13 cellular contexts compared by ENCODE assay signal in the genomic region with DNA sequence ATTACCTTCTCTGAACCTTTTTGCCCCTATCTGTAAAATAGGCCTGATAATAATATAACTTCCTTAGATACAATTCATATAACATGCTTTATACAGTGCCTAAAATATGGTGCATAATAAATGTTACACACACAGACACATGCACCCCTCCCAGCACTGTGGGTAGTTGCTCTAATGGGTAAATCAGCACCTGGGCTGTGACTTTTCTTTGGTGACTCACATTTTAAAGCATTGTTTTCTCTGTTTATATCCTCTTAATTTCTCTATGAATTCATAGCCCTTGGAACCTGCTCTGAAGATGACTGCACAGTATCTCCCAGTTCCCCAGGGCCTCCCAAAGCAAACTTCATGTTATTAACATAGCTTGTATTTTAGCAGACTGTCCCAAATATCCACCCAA.
"Had no signal": no experiment of that assay in that cellular context is flagged by ENCODE, and none has a peak within 500 bp of the region (broad histone marks: within the 10 kb centered on the region; RNA-seq: fewer than 3 reads in every experiment).

No MANE protein-coding gene starts in this region.

- H3K27ac ChIP-seq: ascending aorta, esophagus squamous epithelium, sigmoid colon had no signal

- H3K27me3 ChIP-seq: ascending aorta, esophagus squamous epithelium, sigmoid colon had no signal

- ATAC-seq: activated CD8-positive, alpha-beta memory T cell treated with anti-CD3 and anti-CD28 coated beads, Interleukin-2, amount 10 ng/mL, durations not matched to agents 7 days and 5 days; stimulated activated effector memory CD8-positive, alpha-beta T cell treated with anti-CD3 and anti-CD28 coated beads, Interleukin-12 subunit alpha, Interleukin-12 subunit beta, amount 100 ng/mL, for 72 hours had no signal

- H3K36me3 ChIP-seq: ascending aorta, esophagus squamous epithelium, sigmoid colon had no signal

- H3K27me3 Mint-ChIP-seq: activated CD8-positive, alpha-beta memory T cell treated with anti-CD3 and anti-CD28 coated beads, Interleukin-2, amount 10 ng/mL, durations not matched to agents 7 days and 5 days had no signal

- H3K9me3 ChIP-seq: ascending aorta, esophagus squamous epithelium, sigmoid colon had no signal

- H3K9me3 Mint-ChIP-seq: activated naive CD4-positive, alpha-beta T cell treated with anti-CD3 and anti-CD28 coated beads, Interleukin-2, amount 10 ng/mL, durations not matched to agents 7 days and 5 days; activated T-helper 2 cell treated with anti-CD3 and anti-CD28 coated beads, Interferon-gamma antibody, Interleukin-2, Interleukin-4, amounts not matched to agents 10 μg/mL and 5 μg/mL and 100 μg/mL, durations not matched to agents 14 hours and 24 hours and 36 hours; endodermal cell had no signal

- H3K4me3 Mint-ChIP-seq: activated CD8-positive, alpha-beta memory T cell treated with anti-CD3 and anti-CD28 coated beads, Interleukin-2, amount 10 ng/mL, durations not matched to agents 7 days and 5 days; activated naive CD4-positive, alpha-beta T cell treated with anti-CD3 and anti-CD28 coated beads, Interleukin-2, amount 10 ng/mL, durations not matched to agents 7 days and 5 days; endodermal cell; stimulated activated effector memory CD8-positive, alpha-beta T cell treated with anti-CD3 and anti-CD28 coated beads, Interleukin-12 subunit alpha, Interleukin-12 subunit beta, amount 100 ng/mL, for 72 hours had no signal

- H3K27ac Mint-ChIP-seq: activated CD8-positive, alpha-beta memory T cell treated with anti-CD3 and anti-CD28 coated beads, Interleukin-2, amount 10 ng/mL, durations not matched to agents 7 days and 5 days; activated naive CD4-positive, alpha-beta T cell treated with anti-CD3 and anti-CD28 coated beads, Interleukin-2, amount 10 ng/mL, durations not matched to agents 7 days and 5 days; activated T-helper 2 cell treated with anti-CD3 and anti-CD28 coated beads, Interferon-gamma antibody, Interleukin-2, Interleukin-4, amounts not matched to agents 10 μg/mL and 5 μg/mL and 100 μg/mL, durations not matched to agents 14 hours and 24 hours and 36 hours; endodermal cell; stimulated activated effector memory CD8-positive, alpha-beta T cell treated with anti-CD3 and anti-CD28 coated beads, Interleukin-12 subunit alpha, Interleukin-12 subunit beta, amount 100 ng/mL, for 72 hours had no signal

- H3K4me1 Mint-ChIP-seq: stimulated activated effector memory CD8-positive, alpha-beta T cell treated with anti-CD3 and anti-CD28 coated beads, Interleukin-12 subunit alpha, Interleukin-12 subunit beta, amount 100 ng/mL, for 72 hours had no signal

- DNase-seq: activated CD4-positive, alpha-beta T cell treated with anti-CD3 and anti-CD28 coated beads, Interleukin-2, amount 50 U/mL, for 4 hours; activated CD4-positive, CD25-positive, alpha-beta regulatory T cell treated with anti-CD3 and anti-CD28 coated beads, Interleukin-2, amount 50 U/mL, for 72 hours; activated CD8-positive, alpha-beta memory T cell treated with anti-CD3 and anti-CD28 coated beads, Interleukin-2, amount 10 ng/mL, durations not matched to agents 7 days and 5 days; activated naive CD4-positive, alpha-beta T cell treated with anti-CD3 and anti-CD28 coated beads, Interleukin-2, amount 10 ng/mL, durations not matched to agents 7 days and 5 days; activated T-cell treated with anti-CD3 and anti-CD28 coated beads, Interleukin-2, amount 50 U/mL, for 1 hour; endodermal cell; esophagus squamous epithelium; sigmoid colon; stimulated activated CD4-positive, alpha-beta T cell treated with anti-CD3 and anti-CD28 coated beads, Interleukin-2, amount 100 ng/mL, for 24 hours; T-helper 9 cell had no signal

- H3K36me3 Mint-ChIP-seq: activated CD8-positive, alpha-beta memory T cell treated with anti-CD3 and anti-CD28 coated beads, Interleukin-2, amount 10 ng/mL, durations not matched to agents 7 days and 5 days; activated naive CD4-positive, alpha-beta T cell treated with anti-CD3 and anti-CD28 coated beads, Interleukin-2, amount 10 ng/mL, durations not matched to agents 7 days and 5 days; stimulated activated effector memory CD8-positive, alpha-beta T cell treated with anti-CD3 and anti-CD28 coated beads, Interleukin-12 subunit alpha, Interleukin-12 subunit beta, amount 100 ng/mL, for 72 hours had no signal

- H3K4me3 ChIP-seq: ascending aorta, esophagus squamous epithelium, sigmoid colon had no signal
